In the genomic region with DNA sequence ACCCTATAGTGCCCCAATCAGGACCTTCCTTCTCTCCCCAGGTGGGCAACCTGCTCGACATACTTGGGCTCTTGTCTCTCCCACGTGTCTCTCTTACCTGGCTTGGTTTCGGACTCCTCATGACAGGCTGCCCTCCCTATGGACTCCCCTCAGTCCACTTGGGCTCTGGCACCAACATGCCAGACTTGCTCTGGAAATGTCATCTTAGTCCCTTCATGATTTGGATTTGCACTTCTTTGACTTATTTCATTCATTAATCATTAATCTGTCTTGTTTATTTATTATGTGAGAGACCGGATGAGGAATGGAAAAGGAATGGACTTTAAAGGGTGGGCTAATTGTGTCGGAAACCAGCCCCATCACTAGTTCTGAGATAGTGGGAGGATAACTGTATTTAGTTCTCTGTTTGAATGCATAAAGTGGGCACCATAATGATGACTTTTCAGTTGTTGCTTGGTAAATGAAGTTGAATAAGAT, we compare ENCODE assay signal across 22 cellular contexts.
A peak's percentile ranks its signal among the peaks of the same experiment; 100 is the strongest.
DNase-seq lines count a peak whose midpoint lies in the region; ATAC-seq, FAIRE-seq and TF ChIP-seq lines count a peak whose summit lies in the region.
"Had no signal": no experiment of that assay in that cellular context is flagged by ENCODE, and none has a peak within 500 bp of the region (broad histone marks: within the 10 kb centered on the region; RNA-seq: fewer than 3 reads in every experiment).

No MANE protein-coding gene starts in this region.

- no peak for ATAC-seq in CD4-positive, alpha-beta T cell (ENCODE audit: poor library complexity)
- peak; percentile 63 for ATAC-seq in WTC11
- ATAC-seq in HepG2, result 0 out of 3 replicates have a peak, but pooled peaks have one; percentile 36
- peak in 3 of 4 donors; percentile 21 to 46 (median 31) for ATAC-seq in pancreas
- ATAC-seq in HG03457 (IDR thresholded peaks at IDR 0.05; ENCODE audit: unreplicated experiment), result no peak
- no peak for ATAC-seq in stimulated activated naive B cell treated with anti-CD40 and anti-IgM and Interleukin-4, amounts not matched to agents 10 μg/mL and 1 μg/mL and 100 μg/mL, for 72 hours (replicated peaks)
- ATAC-seq: CD8-positive, alpha-beta T cell; K562; SK-N-SH treated with all-trans-retinoic acid at 6 μM for 48 hours had no signal

- H3K27ac ChIP-seq in CD4-positive, alpha-beta T cell (ENCODE audit: low read depth, low read length), result no peak overlapping the region
- H3K27ac ChIP-seq in HepG2 (ENCODE audit: extremely low read length, insufficient read depth, low read length) (no peak overlapping the region), pancreas (no peak overlapping the region)
- H3K27ac ChIP-seq: BLaER1 treated with 17β-estradiol and CSF1 and Interleukin-3, amounts not matched to agents 10 nM and 100 nM; Peyer's patch had no signal

- peaks cover 60% of the 10 kb centered on the region for H3K4me1 Mint-ChIP-seq in CD4-positive, alpha-beta T cell (ENCODE audit: low read depth)
- H3K4me1 Mint-ChIP-seq in WTC11, result peaks cover 58% of the 10 kb centered on the region
- peaks cover 8 to 32% of the 10 kb centered on the region in 2 donors for H3K4me1 Mint-ChIP-seq in stimulated activated naive B cell treated with anti-CD40 and anti-IgM and Interleukin-4, amounts not matched to agents 10 μg/mL and 1 μg/mL and 100 μg/mL, for 72 hours

- H3K9ac ChIP-seq in HepG2 (ENCODE audit: insufficient read depth, low read depth, low read length), result no peak overlapping the region
- H3K9ac ChIP-seq: BLaER1 treated with 17β-estradiol and CSF1 and Interleukin-3, amounts not matched to agents 10 nM and 100 nM had no signal

- H3K4me1 ChIP-seq in HepG2 (ENCODE audit: insufficient read depth, low read length), result peaks cover 17% of the 10 kb centered on the region
- H3K4me1 ChIP-seq in pancreas, result peaks cover 11 to 20% (median 16%) of the 10 kb centered on the region in 3 donors
- H3K4me1 ChIP-seq: Peyer's patch had no signal

- no peaks in the 10 kb centered on the region for H3K9me3 ChIP-seq in CD4-positive, alpha-beta T cell (ENCODE audit: control insufficient read depth, low read length)
- H3K9me3 ChIP-seq in HepG2 (ENCODE audit: low read length) (no peaks in the 10 kb centered on the region), pancreas (no peaks in the 10 kb centered on the region)
- H3K9me3 ChIP-seq: MG63, Peyer's patch had no signal

- H2AFZ ChIP-seq in HepG2 (ENCODE audit: low read length), result no peak overlapping the region

- CTCF ChIA-PET in CD4-positive, alpha-beta T cell (lab: Charles Lee), result no interaction called here
- CTCF ChIA-PET in WTC11 (lab: Charles Lee) (no interaction called here), HepG2 (lab: Yijun Ruan, JAX; ENCODE audit: low intra/inter-chr PET ratio, low total read pairs) (no interaction called here)

- no peak for TF ChIP-seq EP300 in HepG2 (IDR thresholded peaks at IDR 0.05; ENCODE audit: low read depth in 2 of 2, low read length in 2 of 2)
- no peak for TF ChIP-seq EP300 in HepG2 (CRISPR knock-in tag; IDR thresholded peaks at IDR 0.05; ENCODE audit: borderline replicate concordance)

- H3K9me3 Mint-ChIP-seq in CD4-positive, alpha-beta T cell, result no peaks in the 10 kb centered on the region
- no peaks in the 10 kb centered on the region for H3K9me3 Mint-ChIP-seq in WTC11
- H3K9me3 Mint-ChIP-seq in stimulated activated naive B cell treated with anti-CD40 and anti-IgM and Interleukin-4, amounts not matched to agents 10 μg/mL and 1 μg/mL and 100 μg/mL, for 72 hours, result no peaks in the 10 kb centered on the region
- H3K9me3 Mint-ChIP-seq: CD8-positive, alpha-beta T cell had no signal

- no peak overlapping the region for H3K4me3 ChIP-seq in HepG2 (replicated peaks in 1 of 3; ENCODE audit: insufficient read depth in 1 of 3, low read depth in 2 of 3, low read length in 3 of 3)
- H3K4me3 ChIP-seq in pancreas, result no peak overlapping the region
- H3K4me3 ChIP-seq: BLaER1 treated with 17β-estradiol and CSF1 and Interleukin-3, amounts not matched to agents 10 nM and 100 nM; K562; MG63; Peyer's patch had no signal

- DNase-seq in CD4-positive, alpha-beta T cell, result no peak
- DNase-seq in WTC11 (ENCODE audit: low spot score), result no peak
- no peak for DNase-seq in HepG2 (ENCODE audit: low spot score)
- DNase-seq in pancreas, result no peak
- DNase-seq in NCI-H146 treated with DMSO at 0.1 percent for 48 hours (lab: John Stamatoyannopoulos, UW; ENCODE audit: unreplicated experiment), result no peak
- DNase-seq in stimulated activated naive B cell treated with anti-CD40 and anti-IgM and Interleukin-4, amounts not matched to agents 10 μg/mL and 1 μg/mL and 100 μg/mL, for 72 hours, result no peak
- DNase-seq in NCI-H2107 (lab: John Stamatoyannopoulos, UW), result no peak
- DNase-seq: CD8-positive, alpha-beta T cell; GDM1; MG63; NCI-H1048; NCI-H1417 treated with DMSO at 0.1 percent for 48 hours; NCI-H187 treated with DMSO at 0.1 percent for 48 hours; NCI-H510A; NCI-H748 treated with DMSO at 0.1 percent for 48 hours; Peyer's patch had no signal

- H3K27me3 ChIP-seq in CD4-positive, alpha-beta T cell (ENCODE audit: control insufficient read depth, insufficient read depth, low read length), result no peaks in the 10 kb centered on the region
- H3K27me3 ChIP-seq in HepG2 (ENCODE audit: control insufficient read depth in 1 of 2, insufficient read depth in 2 of 2, low read length in 2 of 2) (no peaks in the 10 kb centered on the region), pancreas (no peaks in the 10 kb centered on the region)
- H3K27me3 ChIP-seq: BLaER1 treated with 17β-estradiol and CSF1 and Interleukin-3, amounts not matched to agents 10 nM and 100 nM; MG63; Peyer's patch had no signal

- peak overlapping the region; percentile 22 for H3K4me3 Mint-ChIP-seq in CD4-positive, alpha-beta T cell
- no peak overlapping the region for H3K4me3 Mint-ChIP-seq in WTC11
- no peak overlapping the region for H3K4me3 Mint-ChIP-seq in stimulated activated naive B cell treated with anti-CD40 and anti-IgM and Interleukin-4, amounts not matched to agents 10 μg/mL and 1 μg/mL and 100 μg/mL, for 72 hours
- H3K4me3 Mint-ChIP-seq: CD8-positive, alpha-beta T cell had no signal

- in situ Hi-C loops in HepG2 (cut with HindIII; ENCODE audit: extremely low pct_ligation_motif_present, low pct_unique_long_range_greater_than_20kb), result no loop called here

- no peak for TF ChIP-seq CTCF in CD4-positive, alpha-beta T cell (IDR thresholded peaks at IDR 0.05)
- no peak for TF ChIP-seq CTCF in WTC11 (IDR thresholded peaks at IDR 0.05)
- no peak for TF ChIP-seq CTCF in HepG2 (CRISPR knock-in tag; IDR thresholded peaks at IDR 0.05)
- TF ChIP-seq CTCF in pancreas (IDR thresholded peaks at IDR 0.05), result no peak

- H3K4me2 ChIP-seq in HepG2 (ENCODE audit: low read depth, low read length), result no peak overlapping the region
- H3K4me2 ChIP-seq: BLaER1 treated with 17β-estradiol and CSF1 and Interleukin-3, amounts not matched to agents 10 nM and 100 nM had no signal

- TF ChIP-seq POLR2A in HepG2 (IDR thresholded peaks at IDR 0.05; ENCODE audit: insufficient read depth in 1 of 2, low read depth in 2 of 2, low read length in 2 of 2), result no peak

- FAIRE-seq in HepG2 (lab: Jason Lieb, UNC), result no peak
- no peak for FAIRE-seq in pancreas (lab: Jason Lieb, UNC)
- FAIRE-seq: D721Med, H1, K562 had no signal

- peaks cover 14% of the 10 kb centered on the region for H4K20me1 ChIP-seq in HepG2 (ENCODE audit: insufficient read depth, low read length)

- no peak overlapping the region for H3K27ac Mint-ChIP-seq in CD4-positive, alpha-beta T cell
- 0 out of 2 replicates have a peak overlapping the region, but pooled peaks have one; percentile 18 for H3K27ac Mint-ChIP-seq in WTC11
- no peak overlapping the region for H3K27ac Mint-ChIP-seq in stimulated activated naive B cell treated with anti-CD40 and anti-IgM and Interleukin-4, amounts not matched to agents 10 μg/mL and 1 μg/mL and 100 μg/mL, for 72 hours
- H3K27ac Mint-ChIP-seq: CD8-positive, alpha-beta T cell had no signal

- H3K36me3 Mint-ChIP-seq in CD4-positive, alpha-beta T cell (ENCODE audit: low read depth), result no peaks in the 10 kb centered on the region
- no peaks in the 10 kb centered on the region for H3K36me3 Mint-ChIP-seq in WTC11
- H3K36me3 Mint-ChIP-seq in stimulated activated naive B cell treated with anti-CD40 and anti-IgM and Interleukin-4, amounts not matched to agents 10 μg/mL and 1 μg/mL and 100 μg/mL, for 72 hours, result peaks cover 22 to 57% of the 10 kb centered on the region in 2 donors

- no peak for TF ChIP-seq RAD21 in HepG2 (CRISPR knock-in tag; IDR thresholded peaks at IDR 0.05)

- intact Hi-C loops in CD4-positive, alpha-beta T cell (cut with DNase I, micrococcal nuclease), result no loop called here
- intact Hi-C loops in HepG2 (cut with micrococcal nuclease; ENCODE audit: unreplicated experiment), result no loop called here
- intact Hi-C loops in pancreas (cut with DNase I), result no loop called here

- BruUV-seq in HepG2 (replicated peaks; lab: Mats Ljungman, UMichigan), result no TSS peak

- H3K27me3 Mint-ChIP-seq in CD4-positive, alpha-beta T cell, result no peaks in the 10 kb centered on the region
- no peaks in the 10 kb centered on the region for H3K27me3 Mint-ChIP-seq in WTC11 (ENCODE audit: low read depth)
- no peaks in the 10 kb centered on the region for H3K27me3 Mint-ChIP-seq in stimulated activated naive B cell treated with anti-CD40 and anti-IgM and Interleukin-4, amounts not matched to agents 10 μg/mL and 1 μg/mL and 100 μg/mL, for 72 hours

- peaks cover 3% of the 10 kb centered on the region in 2 experiments; a peak in 2 of 5 replicates for H3K36me3 ChIP-seq in HepG2 (replicated peaks in 1 of 2; ENCODE audit: control insufficient read depth in 1 of 2, insufficient read depth in 2 of 2, low read length in 2 of 2)
- H3K36me3 ChIP-seq in pancreas, result no peaks in the 10 kb centered on the region
- H3K36me3 ChIP-seq: MG63, Peyer's patch had no signal

- 96% methylated on average over 5 of the region's 5 CpGs for WGBS in HepG2 (ENCODE audit: low lambda C conversion rate)
- 56 to 59% methylated on average over 5 of the region's 5 CpGs for WGBS in pancreas, 2 donors

- POLR2A ChIA-PET in CD4-positive, alpha-beta T cell (lab: Charles Lee), result no interaction called here
- POLR2A ChIA-PET in WTC11 (lab: Charles Lee), result no interaction called here
- POLR2A ChIA-PET in HepG2 (lab: Yijun Ruan, JAX), result no interaction called here

- peaks cover 60% of the 10 kb centered on the region for H3K79me2 ChIP-seq in HepG2 (ENCODE audit: insufficient read depth, low read length)

TF ChIP-seq in WTC11, 78 proteins besides CTCF, POLR2A, EP300 and RAD21 (continues in another document):
- TF ChIP-seq SP1 (CRISPR knock-in tag; conservative IDR thresholded peaks at IDR 0.05) (no peak), CREM (CRISPR knock-in tag; IDR thresholded peaks at IDR 0.05) (no peak), OVOL2 (CRISPR knock-in tag; IDR thresholded peaks at IDR 0.05; ENCODE audit: borderline replicate concordance) (no peak)

TF ChIP-seq in HepG2, 621 proteins besides CTCF, POLR2A, EP300 and RAD21:
- TF ChIP-seq KLF15 (CRISPR knock-in tag; IDR thresholded peaks at IDR 0.05; ENCODE audit: borderline replicate concordance), result no peak
- peak; percentile 24 for TF ChIP-seq RBM22 (optimal IDR thresholded peaks at IDR 0.05; ENCODE audit: low read length)

Comparison
In these comparisons a context has a peak if more than half of its experiments do, and no peak if none do; other contexts are left out.
1. ATAC-seq: peak in WTC11 (single experiment), HepG2 (single experiment) and pancreas (3 of 4); none in CD4-positive, alpha-beta T cell (single experiment), HG03457 (single experiment) and stimulated activated naive B cell treated with anti-CD40 and anti-IgM and Interleukin-4, amounts not matched to agents 10 μg/mL and 1 μg/mL and 100 μg/mL, for 72 hours (0 of 2).